ENCODE assay signal across 9 cellular contexts in the genomic region with DNA sequence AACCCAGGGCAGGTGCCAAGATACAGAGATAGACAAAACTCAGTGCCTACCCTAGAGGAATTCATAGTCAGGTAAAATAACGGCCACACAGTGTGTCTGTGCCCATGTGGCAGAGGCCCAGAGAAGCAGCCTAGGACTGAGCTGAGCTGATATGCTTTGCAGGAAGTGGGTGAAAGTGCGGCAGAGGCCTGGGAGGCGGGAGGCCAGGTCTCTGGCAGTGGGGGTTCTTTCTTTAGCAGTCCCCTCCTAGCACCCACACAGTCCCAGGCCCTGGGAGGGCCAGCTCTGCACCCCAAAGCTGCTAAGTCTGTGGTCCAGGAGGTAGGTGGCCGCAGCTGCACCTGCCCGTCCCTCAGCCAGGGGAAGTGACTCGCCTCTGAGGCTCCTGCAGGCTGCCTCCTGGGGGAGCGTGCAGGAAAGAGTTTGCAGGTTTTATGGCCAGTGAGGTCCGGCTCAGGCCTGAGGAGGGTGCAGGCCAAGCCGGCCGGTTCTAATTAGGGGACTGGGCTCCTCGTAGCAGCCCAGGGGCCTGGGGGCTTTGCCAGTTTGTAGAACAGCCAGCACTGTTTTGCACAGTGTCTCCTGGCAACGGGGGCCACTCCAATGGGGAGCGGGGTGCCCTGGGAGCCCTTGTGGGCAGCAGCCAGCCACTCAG.
A peak's percentile ranks its signal among the peaks of the same experiment; 100 is the strongest.
DNase-seq lines count a peak whose midpoint lies in the region; ATAC-seq and TF ChIP-seq lines count a peak whose summit lies in the region.
"Had no signal": no experiment of that assay in that cellular context is flagged by ENCODE, and none has a peak within 500 bp of the region (broad histone marks: within the 10 kb centered on the region; RNA-seq: fewer than 3 reads in every experiment).

No MANE protein-coding gene starts in this region.

- no peaks in the 10 kb centered on the region for H3K27me3 Mint-ChIP-seq in WTC11 (ENCODE audit: low read depth)

- H3K9me3 ChIP-seq in right atrium auricular region = no peaks in the 10 kb centered on the region
- H3K9me3 ChIP-seq: spleen had no signal

- peaks cover 0 to 46% of the 10 kb centered on the region in 2 donors for H3K4me1 ChIP-seq in right atrium auricular region

- H3K36me3 Mint-ChIP-seq in WTC11 = no peaks in the 10 kb centered on the region

- H3K36me3 ChIP-seq in right atrium auricular region = no peaks in the 10 kb centered on the region
- H3K36me3 ChIP-seq: spleen had no signal

- ATAC-seq in WTC11 (peak; percentile 56), GM21447 (IDR thresholded peaks at IDR 0.05; ENCODE audit: unreplicated experiment) (no peak)

- TF ChIP-seq CTCF in WTC11 (IDR thresholded peaks at IDR 0.05) = no peak
- peak in 1 of 2 donors; percentile 22 for TF ChIP-seq CTCF in right atrium auricular region (IDR thresholded peaks at IDR 0.05)

- peak; percentile 64 for DNase-seq in activated CD8-positive, alpha-beta memory T cell treated with anti-CD3 and anti-CD28 coated beads for 24 hours
- no peak for DNase-seq in activated CD8-positive, alpha-beta memory T cell treated with anti-CD3 and anti-CD28 coated beads, Interleukin-2, amount 50 U/mL, for 4 hours
- DNase-seq in WTC11 (ENCODE audit: low spot score) (no peak), right atrium auricular region (ENCODE audit: low spot score) (no peak), posterior vena cava (ENCODE audit: low spot score) (no peak), hepatic stellate cell (ENCODE audit: low spot score) (no peak)
- DNase-seq: spleen had no signal

- H3K4me1 Mint-ChIP-seq in WTC11 = no peaks in the 10 kb centered on the region

- CTCF ChIA-PET in WTC11 (lab: Charles Lee) = interaction anchor here (0.7 to 2.6 kb wide), 7 partner anchors 40 to 134 kb away, joined by 3 to 14 read pairs (median 6); no protein-coding TSS in a partner anchor

- H3K9me3 Mint-ChIP-seq in WTC11 = peaks cover under 1% of the 10 kb centered on the region; the same call in 1 of the 2 replicates

- no peak overlapping the region for H3K4me3 Mint-ChIP-seq in WTC11

- H3K27ac ChIP-seq in right atrium auricular region = peak overlapping the region; percentile 75 to 89
- H3K27ac ChIP-seq in temporal lobe (ENCODE audit: low read depth, low read length) = peak overlapping the region; percentile 79
- H3K27ac ChIP-seq: spleen had no signal

- no peak overlapping the region for H3K4me3 ChIP-seq in right atrium auricular region
- H3K4me3 ChIP-seq: spleen had no signal

- H3K27ac Mint-ChIP-seq in WTC11 = no peak overlapping the region

- no peaks in the 10 kb centered on the region for H3K27me3 ChIP-seq in right atrium auricular region

- intact Hi-C loops in posterior vena cava (cut with DNase I) = no loop called here

- POLR2A ChIA-PET in WTC11 (lab: Charles Lee) = no interaction called here

TF ChIP-seq in WTC11, 78 proteins besides CTCF, POLR2A, EP300 and RAD21:
- TF ChIP-seq TEAD1 (CRISPR knock-in tag; IDR thresholded peaks at IDR 0.05) = no peak
- TF ChIP-seq, protein P1, sequence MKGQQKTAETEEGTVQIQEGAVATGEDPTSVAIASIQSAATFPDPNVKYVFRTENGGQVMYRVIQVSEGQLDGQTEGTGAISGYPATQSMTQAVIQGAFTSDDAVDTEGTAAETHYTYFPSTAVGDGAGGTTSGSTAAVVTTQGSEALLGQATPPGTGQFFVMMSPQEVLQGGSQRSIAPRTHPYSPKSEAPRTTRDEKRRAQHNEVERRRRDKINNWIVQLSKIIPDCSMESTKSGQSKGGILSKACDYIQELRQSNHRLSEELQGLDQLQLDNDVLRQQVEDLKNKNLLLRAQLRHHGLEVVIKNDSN (CRISPR knock-in tag; IDR thresholded peaks at IDR 0.05) = no peak
- TF ChIP-seq NFYB (CRISPR knock-in tag; conservative IDR thresholded peaks at IDR 0.05; ENCODE audit: low read depth) = no peak
- TF ChIP-seq SMAD4 (CRISPR knock-in tag; IDR thresholded peaks at IDR 0.05) = no peak
- no peak for TF ChIP-seq MXD4 (CRISPR knock-in tag; IDR thresholded peaks at IDR 0.05; ENCODE audit: borderline replicate concordance)
- TF ChIP-seq ZNF232 (CRISPR knock-in tag; IDR thresholded peaks at IDR 0.05) = no peak
- TF ChIP-seq GRHL2 (CRISPR knock-in tag; IDR thresholded peaks at IDR 0.05; ENCODE audit: insufficient replicate concordance, severe bottlenecking) = no peak
- no peak for TF ChIP-seq PRRX2 (CRISPR knock-in tag; IDR thresholded peaks at IDR 0.05)
- no peak for TF ChIP-seq ZNF671 (CRISPR knock-in tag; IDR thresholded peaks at IDR 0.05)
- TF ChIP-seq SMAD3 (CRISPR knock-in tag; IDR thresholded peaks at IDR 0.05; ENCODE audit: borderline replicate concordance) = no peak
- TF ChIP-seq ZSCAN18 (CRISPR knock-in tag; IDR thresholded peaks at IDR 0.05) = no peak
- TF ChIP-seq NFATC4 (CRISPR knock-in tag; IDR thresholded peaks at IDR 0.05) = no peak
- no peak for TF ChIP-seq ZNF416 (CRISPR knock-in tag; IDR thresholded peaks at IDR 0.05)
- TF ChIP-seq, protein P2, sequence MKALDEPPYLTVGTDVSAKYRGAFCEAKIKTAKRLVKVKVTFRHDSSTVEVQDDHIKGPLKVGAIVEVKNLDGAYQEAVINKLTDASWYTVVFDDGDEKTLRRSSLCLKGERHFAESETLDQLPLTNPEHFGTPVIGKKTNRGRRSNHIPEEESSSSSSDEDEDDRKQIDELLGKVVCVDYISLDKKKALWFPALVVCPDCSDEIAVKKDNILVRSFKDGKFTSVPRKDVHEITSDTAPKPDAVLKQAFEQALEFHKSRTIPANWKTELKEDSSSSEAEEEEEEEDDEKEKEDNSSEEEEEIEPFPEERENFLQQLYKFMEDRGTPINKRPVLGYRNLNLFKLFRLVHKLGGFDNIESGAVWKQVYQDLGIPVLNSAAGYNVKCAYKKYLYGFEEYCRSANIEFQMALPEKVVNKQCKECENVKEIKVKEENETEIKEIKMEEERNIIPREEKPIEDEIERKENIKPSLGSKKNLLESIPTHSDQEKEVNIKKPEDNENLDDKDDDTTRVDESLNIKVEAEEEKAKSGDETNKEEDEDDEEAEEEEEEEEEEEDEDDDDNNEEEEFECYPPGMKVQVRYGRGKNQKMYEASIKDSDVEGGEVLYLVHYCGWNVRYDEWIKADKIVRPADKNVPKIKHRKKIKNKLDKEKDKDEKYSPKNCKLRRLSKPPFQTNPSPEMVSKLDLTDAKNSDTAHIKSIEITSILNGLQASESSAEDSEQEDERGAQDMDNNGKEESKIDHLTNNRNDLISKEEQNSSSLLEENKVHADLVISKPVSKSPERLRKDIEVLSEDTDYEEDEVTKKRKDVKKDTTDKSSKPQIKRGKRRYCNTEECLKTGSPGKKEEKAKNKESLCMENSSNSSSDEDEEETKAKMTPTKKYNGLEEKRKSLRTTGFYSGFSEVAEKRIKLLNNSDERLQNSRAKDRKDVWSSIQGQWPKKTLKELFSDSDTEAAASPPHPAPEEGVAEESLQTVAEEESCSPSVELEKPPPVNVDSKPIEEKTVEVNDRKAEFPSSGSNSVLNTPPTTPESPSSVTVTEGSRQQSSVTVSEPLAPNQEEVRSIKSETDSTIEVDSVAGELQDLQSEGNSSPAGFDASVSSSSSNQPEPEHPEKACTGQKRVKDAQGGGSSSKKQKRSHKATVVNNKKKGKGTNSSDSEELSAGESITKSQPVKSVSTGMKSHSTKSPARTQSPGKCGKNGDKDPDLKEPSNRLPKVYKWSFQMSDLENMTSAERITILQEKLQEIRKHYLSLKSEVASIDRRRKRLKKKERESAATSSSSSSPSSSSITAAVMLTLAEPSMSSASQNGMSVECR (CRISPR knock-in tag; IDR thresholded peaks at IDR 0.05; ENCODE audit: borderline replicate concordance) = no peak
TF ChIP-seq in WTC11: peak in this region for 0.
